ENCODE assay signal across 14 cellular contexts in the genomic region with DNA sequence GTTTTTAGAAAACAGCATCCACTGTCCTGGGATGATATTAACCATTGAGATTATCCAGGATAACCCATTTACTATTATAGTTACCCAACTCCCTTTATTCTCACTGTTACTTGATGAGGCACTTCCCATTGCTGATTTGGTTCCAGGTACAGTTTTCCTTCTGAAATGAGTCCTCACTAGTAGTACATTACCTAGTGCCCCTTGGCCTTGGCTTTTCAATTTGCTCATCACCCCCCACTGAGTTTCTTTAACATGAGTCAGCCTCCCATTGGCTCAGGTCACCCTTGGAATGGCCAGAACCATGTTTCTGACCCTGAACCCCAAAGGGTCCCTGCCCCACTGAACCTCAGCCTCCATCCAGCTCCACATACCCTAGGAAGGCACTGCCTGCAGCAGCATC. TPM values are rescaled to one million over a fixed set of nuclear protein-coding genes. Genes with fewer than 3 reads are reported as not detected.
A peak's percentile ranks its signal among the peaks of the same experiment; 100 is the strongest.
DNase-seq lines count a peak whose midpoint lies in the region; TF ChIP-seq lines count a peak whose summit lies in the region.
"Had no signal": no experiment of that assay in that cellular context is flagged by ENCODE, and none has a peak within 500 bp of the region (broad histone marks: within the 10 kb centered on the region; RNA-seq: fewer than 3 reads in every experiment).

No MANE protein-coding gene starts in this region.

- no peak for DNase-seq in H9
- peak; percentile 14 for DNase-seq in NCI-H226
- DNase-seq in kidney glomerular epithelial cell (lab: John Stamatoyannopoulos, UW) = peak; percentile 23
- DNase-seq in SIG-M5 (lab: John Stamatoyannopoulos, UW) = no peak
- DNase-seq in UCSD-AML1 (lab: John Stamatoyannopoulos, UW; ENCODE audit: unreplicated experiment) = no peak
- DNase-seq in foreskin melanocyte = no peak
- no peak for DNase-seq in cerebellum (ENCODE audit: low spot score)
- DNase-seq: AML-193; Caco-2; CD8-positive, alpha-beta memory T cell; DND-41; KBM-7 had no signal

- H4K8ac ChIP-seq in H9 (replicated peaks; ENCODE audit: insufficient read length, low read depth, low read length) = no peak overlapping the region

- H4K5ac ChIP-seq in H9 (ENCODE audit: insufficient read length, low read depth, low read length) = no peak overlapping the region

- no peak overlapping the region for H3K27ac Mint-ChIP-seq in H9

- no peak overlapping the region for H3K9ac ChIP-seq in H9 (ENCODE audit: extremely low read depth, insufficient read length, low read length)
- H3K9ac ChIP-seq: BLaER1 had no signal

- no peaks in the 10 kb centered on the region for H3K9me3 ChIP-seq in H9 (ENCODE audit: control insufficient read depth, low read depth, low read length)
- H3K9me3 ChIP-seq: BLaER1, Caco-2 had no signal

- H3K79me2 ChIP-seq in H9 (ENCODE audit: insufficient read depth, low read length) = no peaks in the 10 kb centered on the region

- H3K36me3 Mint-ChIP-seq in H9 (ENCODE audit: insufficient read depth in 1 of 3, low read depth in 3 of 3) = peaks cover 0 to 3% (median 0%) of the 10 kb centered on the region in 3 experiments; a peak in 2 of 7 replicates

- peak overlapping the region; percentile 50; the same call in 1 of the 2 replicates for H3K14ac ChIP-seq in H9 (ENCODE audit: insufficient read depth, low read length)

- no peaks in the 10 kb centered on the region for H3K79me1 ChIP-seq in H9 (ENCODE audit: insufficient read depth, low read depth, low read length, poor library complexity, severe bottlenecking)

- H3K27me3 Mint-ChIP-seq in H9 (ENCODE audit: low read depth) = peaks cover 13% of the 10 kb centered on the region

- H2AFZ ChIP-seq in H9 (ENCODE audit: low read length) = no peak overlapping the region

- no peak overlapping the region for H3K4ac ChIP-seq in H9 (ENCODE audit: low read depth, low read length)

- H2BK20ac ChIP-seq in H9 (ENCODE audit: low read depth, low read length, poor library complexity, severe bottlenecking) = no peak overlapping the region

- no peak for TF ChIP-seq CTCF in H9 (conservative IDR thresholded peaks at IDR 0.05)

- no peak overlapping the region for H3K4me2 ChIP-seq in H9 (ENCODE audit: insufficient read depth, insufficient read length, low read length)
- H3K4me2 ChIP-seq: BLaER1 had no signal

- no peak overlapping the region for H2BK15ac ChIP-seq in H9 (ENCODE audit: low read depth, low read length)

- H2BK120ac ChIP-seq in H9 (ENCODE audit: low read depth, low read length, poor library complexity, severe bottlenecking) = no peak overlapping the region

- H3T11ph ChIP-seq in H9 (ENCODE audit: low read length) = no peak overlapping the region

- no peak overlapping the region for H4K91ac ChIP-seq in H9 (ENCODE audit: insufficient read length, low read depth, low read length)

- H3K23ac ChIP-seq in H9 (ENCODE audit: insufficient read length, low read depth, low read length) = no peak overlapping the region

- H4K20me1 ChIP-seq in H9 (ENCODE audit: control insufficient read depth, insufficient read depth, insufficient read length) = no peaks in the 10 kb centered on the region
- H4K20me1 ChIP-seq: BLaER1 had no signal

- H3K4me1 Mint-ChIP-seq in H9 = peaks cover 14 to 23% of the 10 kb centered on the region in 2 experiments

- H3K18ac ChIP-seq in H9 (ENCODE audit: insufficient read length, low read depth, low read length) = no peak overlapping the region

- H2BK12ac ChIP-seq in H9 (ENCODE audit: insufficient read length, low read depth, low read length) = no peak overlapping the region

- no peaks in the 10 kb centered on the region for H3K4me1 ChIP-seq in H9 (ENCODE audit: insufficient read depth, low read length)

- H2AK5ac ChIP-seq in H9 (ENCODE audit: insufficient read length, low read length) = no peak overlapping the region

- H3K9me3 Mint-ChIP-seq in H9 = peaks cover 0 to 3% of the 10 kb centered on the region in 2 experiments; a peak in 2 of 5 replicates
- H3K9me3 Mint-ChIP-seq: CD8-positive, alpha-beta memory T cell had no signal

- no peak overlapping the region for H3K27ac ChIP-seq in H9 (ENCODE audit: insufficient read length, low read depth, low read length)
- H3K27ac ChIP-seq: BLaER1, HL-60 had no signal

- no peaks in the 10 kb centered on the region; the same call in 1 of the 2 replicates for H3K27me3 ChIP-seq in H9 (ENCODE audit: insufficient read depth, low read length)
- H3K27me3 ChIP-seq: BLaER1 had no signal

- H3K23me2 ChIP-seq in H9 (ENCODE audit: insufficient read length, low read depth, low read length, poor library complexity, severe bottlenecking) = no peaks in the 10 kb centered on the region

- H3K56ac ChIP-seq in H9 (ENCODE audit: insufficient read length, low read depth, low read length) = no peak overlapping the region

- no peak overlapping the region for H2BK5ac ChIP-seq in H9 (ENCODE audit: insufficient read length, low read length)

- no peak overlapping the region for H3K4me3 Mint-ChIP-seq in H9
- H3K4me3 Mint-ChIP-seq: CD8-positive, alpha-beta memory T cell had no signal

RNA-seq across cellular contexts. Expression of gene MDGA1, which starts 28.4 kb away (rescaled TPM):
- total RNA-seq in H9 (2021) = 0.15 and 0.28 TPM in 2 replicates
- 65.2 TPM for total RNA-seq in cerebellum

Comparison
In these comparisons a context has a peak if more than half of its experiments do, and no peak if none do; other contexts are left out.
1. DNase-seq: peak in NCI-H226 (single experiment) and kidney glomerular epithelial cell (single experiment); none in H9 (single experiment), SIG-M5 (single experiment), UCSD-AML1 (single experiment), foreskin melanocyte (single experiment) and cerebellum (single experiment).
2. RNA of gene MDGA1, which starts 28.4 kb away (total RNA-seq): 65.2 TPM in cerebellum (single experiment); 0.15 to 0.28 TPM in H9; every median in the first group is over 10 times any median in the second.